Comparison of ENCODE assay signal across 10 cellular contexts in genomic region chr5:51382508-51382758, GRCh38. TPM values are rescaled to one million over a fixed set of nuclear protein-coding genes. Genes with fewer than 3 reads are reported as not detected.
A peak's percentile ranks its signal among the peaks of the same experiment; 100 is the strongest.
DNase-seq lines count a peak whose midpoint lies in the region; ATAC-seq and TF ChIP-seq lines count a peak whose summit lies in the region.
"Had no signal": no experiment of that assay in that cellular context is flagged by ENCODE, and none has a peak within 500 bp of the region (broad histone marks: within the 10 kb centered on the region; RNA-seq: fewer than 3 reads in every experiment).

No MANE protein-coding gene starts in this region.

- peak overlapping the region; percentile 77 for H3K9ac ChIP-seq in mucosa of stomach (ENCODE audit: low read length)
- H3K9ac ChIP-seq: BLaER1 treated with 17β-estradiol and CSF1 and Interleukin-3, amounts not matched to agents 10 nM and 100 nM had no signal

- H3K27me3 ChIP-seq in left ventricle myocardium inferior (ENCODE audit: low read depth) (peaks cover 100% of the 10 kb centered on the region), dorsolateral prefrontal cortex (peaks cover 35 to 100% (median 100%) of the 10 kb centered on the region in 45 donors), mucosa of stomach (ENCODE audit: control insufficient read depth, insufficient read depth, low read length) (peaks cover 94% of the 10 kb centered on the region), vagina (no peaks in the 10 kb centered on the region)

- H3K36me3 ChIP-seq in left ventricle myocardium inferior (no peaks in the 10 kb centered on the region), mucosa of stomach (ENCODE audit: control insufficient read depth, insufficient read depth, low read length) (no peaks in the 10 kb centered on the region), vagina (no peaks in the 10 kb centered on the region)
- H3K36me3 ChIP-seq: BLaER1 treated with 17β-estradiol and CSF1 and Interleukin-3, amounts not matched to agents 10 nM and 100 nM had no signal

- H3K4me3 ChIP-seq in left ventricle myocardium inferior (peak overlapping the region; percentile 55), dorsolateral prefrontal cortex (peak overlapping the region in 33 of 59 donors; percentile 4 to 61 (median 45)), mucosa of stomach (ENCODE audit: low read length) (peak overlapping the region; percentile 16), vagina (peak overlapping the region; percentile 70 to 78)
- H3K4me3 ChIP-seq: BLaER1 treated with 17β-estradiol and CSF1 and Interleukin-3, amounts not matched to agents 10 nM and 100 nM had no signal

- peaks cover 37% of the 10 kb centered on the region for H3K4me1 ChIP-seq in left ventricle myocardium inferior
- peaks cover 3% of the 10 kb centered on the region for H3K4me1 ChIP-seq in mucosa of stomach (ENCODE audit: control insufficient read depth, insufficient read depth, low read length)
- no peaks in the 10 kb centered on the region for H3K4me1 ChIP-seq in vagina

- intact Hi-C loops in left ventricle myocardium inferior (cut with micrococcal nuclease): no loop called here
- intact Hi-C loops in Right ventricle myocardium inferior (cut with DNase I): no loop called here
- intact Hi-C loops in dorsolateral prefrontal cortex (cut with DNase I): loop anchor here (10.0 kb wide), 1 partner anchor 418 kb away; no protein-coding TSS in a partner anchor
- intact Hi-C loops in vagina (cut with DNase I): loop anchor here (10.0 kb wide), 1 partner anchor 1412 kb away; no protein-coding TSS in a partner anchor

- H3K27ac ChIP-seq in left ventricle myocardium inferior (replicated peaks): no peak overlapping the region
- H3K27ac ChIP-seq in dorsolateral prefrontal cortex: no peak overlapping the region
- peak overlapping the region; percentile 99 for H3K27ac ChIP-seq in vagina
- H3K27ac ChIP-seq: BLaER1 treated with 17β-estradiol and CSF1 and Interleukin-3, amounts not matched to agents 10 nM and 100 nM had no signal

- H3K9me3 ChIP-seq in left ventricle myocardium inferior (replicated peaks) (no peaks in the 10 kb centered on the region), mucosa of stomach (ENCODE audit: control insufficient read depth, low read length) (no peaks in the 10 kb centered on the region), vagina (no peaks in the 10 kb centered on the region)

- TF ChIP-seq CTCF in left ventricle myocardium inferior (IDR thresholded peaks at IDR 0.05; ENCODE audit: borderline replicate concordance) (no peak), dorsolateral prefrontal cortex (IDR thresholded peaks at IDR 0.05 in 54 of 56, conservative IDR thresholded peaks at IDR 0.05 in 2 of 56; ENCODE audit: low read depth in 1 of 56, partially characterized antibody in 56 of 56) (no peak), vagina (IDR thresholded peaks at IDR 0.05) (no peak)

- TF ChIP-seq POLR2A in vagina (IDR thresholded peaks at IDR 0.05): no peak

- DNase-seq in left ventricle myocardium inferior: no peak
- no peak for DNase-seq in Right ventricle myocardium inferior (ENCODE audit: missing footprints)
- no peak for DNase-seq in dorsolateral prefrontal cortex
- no peak for DNase-seq in vagina (ENCODE audit: extremely low spot score in 2 of 2)
- DNase-seq in NCI-H2081 (lab: John Stamatoyannopoulos, UW): no peak
- no peak for DNase-seq in NCI-H524 (lab: John Stamatoyannopoulos, UW)
- no peak for DNase-seq in stimulated activated naive CD4-positive, alpha-beta T cell treated with Interleukin-2 at 50 U/mL for 16 hours (lab: John Stamatoyannopoulos, UW)
- DNase-seq: stimulated activated naive CD4-positive, alpha-beta T cell had no signal

- no peak for ATAC-seq in Right ventricle myocardium inferior

RNA-seq across cellular contexts. Expression of gene ISL1, which starts 0.8 kb away (rescaled TPM):
- total RNA-seq in left ventricle myocardium inferior (not detected), Right ventricle myocardium inferior (not detected), dorsolateral prefrontal cortex (not detected), vagina (25.0 TPM)

Comparison
In these comparisons a context has a peak if more than half of its experiments do, and no peak if none do; other contexts are left out.
1. H3K4me3 ChIP-seq: peak in every context shown above with its lines; median percentile 74 in vagina; 55 in left ventricle myocardium inferior; 45 in dorsolateral prefrontal cortex; 16 in mucosa of stomach.
2. RNA of gene ISL1, which starts 0.8 kb away (total RNA-seq): 25.0 TPM in vagina (single experiment); not detected in left ventricle myocardium inferior (single experiment), not detected in Right ventricle myocardium inferior (single experiment) and not detected in dorsolateral prefrontal cortex; every median in the first group is over 10 times any median in the second.
3. intact Hi-C loops: an anchor here in dorsolateral prefrontal cortex (10.0 kb wide) and vagina (10.0 kb wide); none called in left ventricle myocardium inferior and Right ventricle myocardium inferior.